ENCODE assay signal across 17 cellular contexts in the genomic region with DNA sequence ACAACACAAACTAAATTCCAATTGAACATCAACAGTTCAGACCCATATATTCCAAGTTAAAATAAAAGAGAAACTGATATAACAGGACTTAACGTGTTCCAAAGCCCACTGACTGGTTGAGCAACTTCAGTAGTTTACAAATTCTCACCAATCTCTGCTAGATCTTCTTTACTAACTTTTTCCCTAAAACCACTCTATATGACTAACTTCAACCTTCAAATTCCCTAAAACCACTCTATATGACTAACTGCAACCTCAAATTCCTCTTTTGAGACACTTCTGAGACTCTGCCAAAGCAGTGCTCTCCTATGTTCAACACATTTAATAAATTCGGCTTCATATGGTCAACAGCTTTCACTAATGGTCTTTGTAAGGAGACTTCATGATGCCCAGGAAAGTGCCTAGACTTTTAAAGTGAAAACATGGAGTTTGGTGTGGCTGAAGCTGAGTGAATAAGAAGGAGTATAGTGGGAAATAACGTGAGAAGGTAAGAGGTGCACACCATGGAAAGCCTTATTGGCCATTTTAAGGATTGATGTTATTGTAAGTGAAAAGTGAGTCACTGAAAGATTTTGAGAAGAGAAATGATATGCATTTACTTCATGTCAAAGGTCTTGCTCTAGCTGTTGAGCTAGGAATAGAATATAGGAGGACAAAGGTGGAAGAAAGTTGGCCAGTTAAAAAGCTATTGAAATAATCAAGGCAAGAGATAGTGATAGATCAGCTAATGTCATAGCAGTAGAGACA.
DNase-seq lines count a peak whose midpoint lies in the region; ATAC-seq and TF ChIP-seq lines count a peak whose summit lies in the region.
"Had no signal": no experiment of that assay in that cellular context is flagged by ENCODE, and none has a peak within 500 bp of the region (broad histone marks: within the 10 kb centered on the region; RNA-seq: fewer than 3 reads in every experiment).

No MANE protein-coding gene starts in this region.

- DNase-seq in GM03348 (ENCODE audit: low spot score) (peak; percentile 55), NCI-H226 (peak; percentile 76), skeletal muscle cell (ENCODE audit: low read depth) (peak; percentile 76), NCI-H526 (lab: John Stamatoyannopoulos, UW) (no peak), cerebellum (ENCODE audit: low spot score) (no peak), 8988T (no peak)
- DNase-seq in activated CD8-positive, alpha-beta T cell treated with anti-CD3 and anti-CD28 coated beads for 36 hours = no peak
- DNase-seq: activated CD8-positive, alpha-beta memory T cell treated with anti-CD3 and anti-CD28 coated beads for 24 hours; activated naive CD4-positive, alpha-beta T cell treated with anti-CD3 and anti-CD28 coated beads, Interleukin-2, amount 10 ng/mL, durations not matched to agents 7 days and 5 days; dermis blood vessel endothelial cell; left colon; natural killer cell; sigmoid colon had no signal

- no peak for TF ChIP-seq CTCF in activated CD8-positive, alpha-beta T cell treated with anti-CD3 and anti-CD28 coated beads for 36 hours (IDR thresholded peaks at IDR 0.05)

- H3K4me3 ChIP-seq in skeletal muscle cell (ENCODE audit: low read depth, low read length) = no peak overlapping the region
- H3K4me3 ChIP-seq: sigmoid colon, suprapubic skin had no signal

- intact Hi-C loops in dendritic cell treated with granulocyte-macrophage colony-stimulating factor and Interleukin-4, amounts not matched to agents 40 ng/mL and 50 ng/mL, for 4 days (cut with micrococcal nuclease) = no loop called here
- intact Hi-C loops in activated CD8-positive, alpha-beta T cell treated with anti-CD3 and anti-CD28 coated beads for 36 hours (cut with micrococcal nuclease) = no loop called here

- H3K27ac Mint-ChIP-seq in dendritic cell treated with granulocyte-macrophage colony-stimulating factor and Interleukin-4, amounts not matched to agents 40 ng/mL and 50 ng/mL, for 4 days = peak overlapping the region; percentile 40
- H3K27ac Mint-ChIP-seq in activated CD8-positive, alpha-beta T cell treated with anti-CD3 and anti-CD28 coated beads for 36 hours = no peak overlapping the region
- H3K27ac Mint-ChIP-seq: activated naive CD4-positive, alpha-beta T cell treated with anti-CD3 and anti-CD28 coated beads, Interleukin-2, amount 10 ng/mL, durations not matched to agents 7 days and 5 days; natural killer cell; T-helper 2 cell treated with Interferon-gamma antibody and Interleukin-4, amounts not matched to agents 5 μg/mL and 100 μg/mL, for 36 hours had no signal

- POLR2A ChIA-PET in activated CD8-positive, alpha-beta T cell treated with anti-CD3 and anti-CD28 coated beads for 36 hours (lab: Charles Lee) = no interaction called here

- no peaks in the 10 kb centered on the region for H3K36me3 Mint-ChIP-seq in dendritic cell treated with granulocyte-macrophage colony-stimulating factor and Interleukin-4, amounts not matched to agents 40 ng/mL and 50 ng/mL, for 4 days (ENCODE audit: low read depth)
- H3K36me3 Mint-ChIP-seq in activated CD8-positive, alpha-beta T cell treated with anti-CD3 and anti-CD28 coated beads for 36 hours (ENCODE audit: low read depth) = no peaks in the 10 kb centered on the region
- H3K36me3 Mint-ChIP-seq: activated naive CD4-positive, alpha-beta T cell treated with anti-CD3 and anti-CD28 coated beads, Interleukin-2, amount 10 ng/mL, durations not matched to agents 7 days and 5 days; natural killer cell had no signal

- H3K9me3 Mint-ChIP-seq in dendritic cell treated with granulocyte-macrophage colony-stimulating factor and Interleukin-4, amounts not matched to agents 40 ng/mL and 50 ng/mL, for 4 days = peaks cover 8% of the 10 kb centered on the region
- H3K9me3 Mint-ChIP-seq in activated CD8-positive, alpha-beta T cell treated with anti-CD3 and anti-CD28 coated beads for 36 hours = peaks cover 9% of the 10 kb centered on the region

- no peak for ATAC-seq in activated CD8-positive, alpha-beta T cell treated with anti-CD3 and anti-CD28 coated beads for 36 hours
- ATAC-seq: left colon, natural killer cell, Panc1 had no signal

- no peak overlapping the region for H3K4me3 Mint-ChIP-seq in dendritic cell treated with granulocyte-macrophage colony-stimulating factor and Interleukin-4, amounts not matched to agents 40 ng/mL and 50 ng/mL, for 4 days
- H3K4me3 Mint-ChIP-seq in activated CD8-positive, alpha-beta T cell treated with anti-CD3 and anti-CD28 coated beads for 36 hours = no peak overlapping the region
- H3K4me3 Mint-ChIP-seq: activated naive CD4-positive, alpha-beta T cell treated with anti-CD3 and anti-CD28 coated beads, Interleukin-2, amount 10 ng/mL, durations not matched to agents 7 days and 5 days; natural killer cell; T-helper 2 cell treated with Interferon-gamma antibody and Interleukin-4, amounts not matched to agents 5 μg/mL and 100 μg/mL, for 36 hours had no signal

- H3K27me3 Mint-ChIP-seq in dendritic cell treated with granulocyte-macrophage colony-stimulating factor and Interleukin-4, amounts not matched to agents 40 ng/mL and 50 ng/mL, for 4 days = no peaks in the 10 kb centered on the region
- H3K27me3 Mint-ChIP-seq in activated CD8-positive, alpha-beta T cell treated with anti-CD3 and anti-CD28 coated beads for 36 hours = no peaks in the 10 kb centered on the region
- H3K27me3 Mint-ChIP-seq: activated naive CD4-positive, alpha-beta T cell treated with anti-CD3 and anti-CD28 coated beads, Interleukin-2, amount 10 ng/mL, durations not matched to agents 7 days and 5 days had no signal

- peaks cover 42% of the 10 kb centered on the region for H3K4me1 Mint-ChIP-seq in dendritic cell treated with granulocyte-macrophage colony-stimulating factor and Interleukin-4, amounts not matched to agents 40 ng/mL and 50 ng/mL, for 4 days (ENCODE audit: low read depth)
- no peaks in the 10 kb centered on the region for H3K4me1 Mint-ChIP-seq in activated CD8-positive, alpha-beta T cell treated with anti-CD3 and anti-CD28 coated beads for 36 hours (ENCODE audit: low read depth)
- H3K4me1 Mint-ChIP-seq: activated naive CD4-positive, alpha-beta T cell treated with anti-CD3 and anti-CD28 coated beads, Interleukin-2, amount 10 ng/mL, durations not matched to agents 7 days and 5 days had no signal

- CTCF ChIA-PET in activated CD8-positive, alpha-beta T cell treated with anti-CD3 and anti-CD28 coated beads for 36 hours (lab: Charles Lee) = no interaction called here

Comparison
In these comparisons a context has a peak if more than half of its experiments do, and no peak if none do; other contexts are left out.
1. DNase-seq: peak in GM03348 (single experiment), NCI-H226 (single experiment) and skeletal muscle cell (single experiment); none in NCI-H526 (0 of 2), cerebellum (single experiment), 8988T (single experiment) and activated CD8-positive, alpha-beta T cell treated with anti-CD3 and anti-CD28 coated beads for 36 hours (single experiment).